Comparison of ENCODE assay signal across 23 cellular contexts in genomic region chr7:82091126-82091682, GRCh38.
"Had no signal": no experiment of that assay in that cellular context is flagged by ENCODE, and none has a peak within 500 bp of the region (broad histone marks: within the 10 kb centered on the region; RNA-seq: fewer than 3 reads in every experiment).

No MANE protein-coding gene starts in this region.

- H3K4me3 Mint-ChIP-seq: activated CD8-positive, alpha-beta T cell treated with anti-CD3 and anti-CD28 coated beads, Interleukin-2, amount 10 ng/mL, durations not matched to agents 7 days and 5 days; activated naive CD8-positive, alpha-beta T cell treated with anti-CD3 and anti-CD28 coated beads, Interleukin-2, amount 50 U/mL, for 24 hours; activated T-helper 1 cell treated with anti-CD3 and anti-CD28 coated beads, Interleukin-12 subunit alpha, Interleukin-12 subunit beta, Interleukin-2, Interleukin-4 antibody, amounts not matched to agents 30 ng/mL and 10 ng/mL and 1 ng/mL, durations not matched to agents 14 hours and 24 hours and 36 hours; immature natural killer cell; mesothelial cell of epicardium; naive thymus-derived CD8-positive, alpha-beta T cell; neural progenitor cell; stimulated activated naive B cell treated with anti-CD40 and anti-IgM and Interleukin-4, amounts not matched to agents 10 μg/mL and 1 μg/mL and 100 μg/mL, for 72 hours had no signal

- H3K36me3 Mint-ChIP-seq: immature natural killer cell; mesothelial cell of epicardium; naive thymus-derived CD8-positive, alpha-beta T cell; neural progenitor cell; stimulated activated naive B cell treated with anti-CD40 and anti-IgM and Interleukin-4, amounts not matched to agents 10 μg/mL and 1 μg/mL and 100 μg/mL, for 72 hours had no signal

- H3K27ac ChIP-seq: cardiac muscle cell, hepatocyte, neural progenitor cell, testis, vagina had no signal

- H3K27ac Mint-ChIP-seq: activated CD8-positive, alpha-beta T cell treated with anti-CD3 and anti-CD28 coated beads, Interleukin-2, amount 10 ng/mL, durations not matched to agents 7 days and 5 days; activated naive CD8-positive, alpha-beta T cell treated with anti-CD3 and anti-CD28 coated beads, Interleukin-2, amount 50 U/mL, for 24 hours; activated T-helper 1 cell treated with anti-CD3 and anti-CD28 coated beads, Interleukin-12 subunit alpha, Interleukin-12 subunit beta, Interleukin-2, Interleukin-4 antibody, amounts not matched to agents 30 ng/mL and 10 ng/mL and 1 ng/mL, durations not matched to agents 14 hours and 24 hours and 36 hours; immature natural killer cell; mesothelial cell of epicardium; naive thymus-derived CD8-positive, alpha-beta T cell; neural progenitor cell; progenitor cell of endocrine pancreas; stimulated activated naive B cell treated with anti-CD40 and anti-IgM and Interleukin-4, amounts not matched to agents 10 μg/mL and 1 μg/mL and 100 μg/mL, for 72 hours had no signal

- H3K27me3 Mint-ChIP-seq: activated naive CD8-positive, alpha-beta T cell treated with anti-CD3 and anti-CD28 coated beads, Interleukin-2, amount 50 U/mL, for 24 hours; naive thymus-derived CD8-positive, alpha-beta T cell; progenitor cell of endocrine pancreas; stimulated activated naive B cell treated with anti-CD40 and anti-IgM and Interleukin-4, amounts not matched to agents 10 μg/mL and 1 μg/mL and 100 μg/mL, for 72 hours had no signal

- H3K9me3 ChIP-seq: testis, vagina had no signal

- H3K27me3 ChIP-seq: cardiac muscle cell, hepatocyte, neural progenitor cell, testis, vagina had no signal

- H3K4me1 Mint-ChIP-seq: activated naive CD8-positive, alpha-beta T cell treated with anti-CD3 and anti-CD28 coated beads, Interleukin-2, amount 50 U/mL, for 24 hours; immature natural killer cell; naive thymus-derived CD8-positive, alpha-beta T cell; stimulated activated naive B cell treated with anti-CD40 and anti-IgM and Interleukin-4, amounts not matched to agents 10 μg/mL and 1 μg/mL and 100 μg/mL, for 72 hours had no signal

- ATAC-seq: activated CD8-positive, alpha-beta T cell treated with anti-CD3 and anti-CD28 coated beads, Interleukin-2, amount 10 ng/mL, durations not matched to agents 7 days and 5 days; activated naive CD8-positive, alpha-beta T cell treated with anti-CD3 and anti-CD28 coated beads, Interleukin-2, amount 50 U/mL, for 24 hours; left ventricle myocardium superior; naive thymus-derived CD8-positive, alpha-beta T cell; stimulated activated naive B cell treated with anti-CD40 and anti-IgM and Interleukin-4, amounts not matched to agents 10 μg/mL and 1 μg/mL and 100 μg/mL, for 72 hours had no signal

- H3K9me3 Mint-ChIP-seq: activated naive CD8-positive, alpha-beta T cell treated with anti-CD3 and anti-CD28 coated beads, Interleukin-2, amount 50 U/mL, for 24 hours; activated T-helper 1 cell treated with anti-CD3 and anti-CD28 coated beads, Interleukin-12 subunit alpha, Interleukin-12 subunit beta, Interleukin-2, Interleukin-4 antibody, amounts not matched to agents 30 ng/mL and 10 ng/mL and 1 ng/mL, durations not matched to agents 14 hours and 24 hours and 36 hours; mesothelial cell of epicardium; naive thymus-derived CD8-positive, alpha-beta T cell; neural progenitor cell; stimulated activated naive B cell treated with anti-CD40 and anti-IgM and Interleukin-4, amounts not matched to agents 10 μg/mL and 1 μg/mL and 100 μg/mL, for 72 hours had no signal

- H3K4me1 ChIP-seq: neural progenitor cell, testis, vagina had no signal

- DNase-seq: activated CD4-positive, alpha-beta T cell treated with anti-CD3 and anti-CD28 coated beads for 1 hour; activated CD4-positive, alpha-beta T cell treated with anti-CD3 and anti-CD28 coated beads, Interleukin-2, amount 50 U/mL, for 1 hour; activated CD8-positive, alpha-beta T cell treated with anti-CD3 and anti-CD28 coated beads, Interleukin-2, amount 10 ng/mL, durations not matched to agents 7 days and 5 days; activated gamma-delta T cell; activated naive CD4-positive, alpha-beta T cell treated with anti-CD3 and anti-CD28 coated beads, Interleukin-2, amount 50 U/mL, for 16 hours; activated naive CD8-positive, alpha-beta T cell treated with anti-CD3 and anti-CD28 coated beads, Interleukin-2, amount 50 U/mL, for 24 hours; effector CD4-positive, alpha-beta T cell; immature natural killer cell; left ventricle myocardium superior; mammary epithelial cell; naive thymus-derived CD8-positive, alpha-beta T cell; stimulated activated CD4-positive, alpha-beta T cell treated with anti-CD3 and anti-CD28 coated beads, Interleukin-2, amount 100 ng/mL, for 48 hours; stimulated activated CD8-positive, alpha-beta memory T cell treated with anti-CD3 and anti-CD28 coated beads, Interleukin-4, amount 100 ng/mL, for 48 hours; stimulated activated naive B cell treated with anti-CD40 and anti-IgM and Interleukin-4, amounts not matched to agents 10 μg/mL and 1 μg/mL and 100 μg/mL, for 72 hours; testis; trophoblast cell had no signal

- H3K4me3 ChIP-seq: cardiac muscle cell, hepatocyte, neural progenitor cell, testis, vagina had no signal

- H3K36me3 ChIP-seq: cardiac muscle cell, neural progenitor cell, vagina had no signal
